In the genomic region with DNA sequence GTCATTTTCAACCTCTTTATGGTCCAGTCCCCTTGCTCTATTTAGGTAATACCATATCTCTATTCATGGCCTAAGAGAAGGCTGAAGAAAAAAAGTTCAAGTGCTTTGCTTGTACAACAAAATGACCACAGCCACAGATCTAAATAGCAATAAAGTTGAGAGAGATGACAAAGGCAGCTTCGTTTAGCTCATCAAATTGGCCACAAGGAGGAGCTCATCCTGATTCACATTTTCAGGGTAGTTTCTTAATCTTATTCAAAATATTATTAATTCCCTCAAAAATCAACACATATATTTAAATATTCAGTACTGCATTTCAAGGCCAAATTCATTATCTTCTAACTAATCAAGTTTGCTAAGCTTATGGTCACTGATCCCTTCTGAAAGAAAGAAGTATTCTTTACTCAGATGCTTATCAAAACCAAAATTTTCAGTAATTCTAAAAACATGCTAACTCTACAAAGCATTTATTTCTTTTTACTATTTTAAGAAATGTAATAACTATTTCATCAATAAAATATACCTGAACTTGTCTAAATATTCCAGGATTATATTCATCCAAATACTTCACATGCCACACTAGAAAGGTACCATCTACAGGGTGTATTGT, we compare ENCODE assay signal across 9 cellular contexts.
A peak's percentile ranks its signal among the peaks of the same experiment; 100 is the strongest.
DNase-seq lines count a peak whose midpoint lies in the region; ATAC-seq and TF ChIP-seq lines count a peak whose summit lies in the region.
"Had no signal": no experiment of that assay in that cellular context is flagged by ENCODE, and none has a peak within 500 bp of the region (broad histone marks: within the 10 kb centered on the region; RNA-seq: fewer than 3 reads in every experiment).

No MANE protein-coding gene starts in this region.

- H3K4me3 Mint-ChIP-seq in nephron progenitor cell: no peak overlapping the region

- no peaks in the 10 kb centered on the region for H3K9me2 ChIP-seq in DOHH2 (replicated peaks; ENCODE audit: control insufficient read depth, low read length)

- TF ChIP-seq CTCF in DOHH2 (IDR thresholded peaks at IDR 0.05; ENCODE audit: low read depth, low read length, poor library complexity, severe bottlenecking) (peak; percentile 68), LNCAP (IDR thresholded peaks at IDR 0.05) (peak; percentile 74), cardiac fibroblast (IDR thresholded peaks at IDR 0.05; ENCODE audit: low read depth, low read length) (peak; percentile 68), nephron progenitor cell (IDR thresholded peaks at IDR 0.05) (peak; percentile 54)

- no peaks in the 10 kb centered on the region for H3K4me1 Mint-ChIP-seq in nephron progenitor cell

- H3K79me2 ChIP-seq in DOHH2 (ENCODE audit: control insufficient read depth, low read length): no peaks in the 10 kb centered on the region

- H3K9me3 Mint-ChIP-seq in nephron progenitor cell: peaks cover 3% of the 10 kb centered on the region

- peak; percentile 52 to 57 for DNase-seq in cardiac fibroblast (ENCODE audit: low read depth in 2 of 2)
- DNase-seq in nephron progenitor cell: no peak
- DNase-seq in NCI-H128 (lab: John Stamatoyannopoulos, UW; ENCODE audit: unreplicated experiment): no peak
- no peak for DNase-seq in GF-D8 (lab: John Stamatoyannopoulos, UW)
- DNase-seq in GM19240 (ENCODE audit: insufficient read length, low spot score): no peak
- DNase-seq: effector CD4-positive, alpha-beta T cell had no signal

- no peaks in the 10 kb centered on the region for H3K4me1 ChIP-seq in DOHH2 (ENCODE audit: control insufficient read depth, low read length)

- H3K4me2 ChIP-seq in DOHH2 (ENCODE audit: low read length): no peak overlapping the region

- no peaks in the 10 kb centered on the region for H4K20me1 ChIP-seq in DOHH2 (ENCODE audit: control insufficient read depth, insufficient read depth, low read depth, low read length)

- H3K4me3 ChIP-seq in DOHH2 (ENCODE audit: low read length): no peak overlapping the region
- H3K4me3 ChIP-seq in cardiac fibroblast (replicated peaks in 1 of 2; ENCODE audit: low read depth in 2 of 2, low read length in 2 of 2): no peak overlapping the region

- no peak for ATAC-seq in HG03354 (IDR thresholded peaks at IDR 0.05; ENCODE audit: poor library complexity, severe bottlenecking, unreplicated experiment)

- no peaks in the 10 kb centered on the region for H3K27me3 Mint-ChIP-seq in nephron progenitor cell (ENCODE audit: low read depth, poor library complexity)

- H3K9me3 ChIP-seq in DOHH2 (ENCODE audit: control insufficient read depth, insufficient read depth, low read length): no peaks in the 10 kb centered on the region

- H3K36me3 ChIP-seq in DOHH2 (ENCODE audit: control insufficient read depth, low read length): no peaks in the 10 kb centered on the region; the same call in 1 of the 2 replicates

- no peak overlapping the region for H3K27ac ChIP-seq in DOHH2 (ENCODE audit: low read depth, low read length)

- H3K27ac Mint-ChIP-seq in nephron progenitor cell: no peak overlapping the region

- no peaks in the 10 kb centered on the region for H3K27me3 ChIP-seq in DOHH2 (ENCODE audit: control insufficient read depth, low read length)

- peaks cover 13% of the 10 kb centered on the region for H3K36me3 Mint-ChIP-seq in nephron progenitor cell (ENCODE audit: low read depth)

- no peaks in the 10 kb centered on the region for H3F3A ChIP-seq in DOHH2 (ENCODE audit: control insufficient read depth, insufficient read depth)

Comparison
In these comparisons a context has a peak if more than half of its experiments do, and no peak if none do; other contexts are left out.
1. DNase-seq: peak in cardiac fibroblast (2 of 2); none in nephron progenitor cell (single experiment), NCI-H128 (single experiment), GF-D8 (single experiment) and GM19240 (single experiment).
2. Peak in every context shown above with its lines, with median percentiles within 50 percentile points of each other: CTCF ChIP-seq.